Comparison of ENCODE assay signal across 22 cellular contexts in the genomic region with DNA sequence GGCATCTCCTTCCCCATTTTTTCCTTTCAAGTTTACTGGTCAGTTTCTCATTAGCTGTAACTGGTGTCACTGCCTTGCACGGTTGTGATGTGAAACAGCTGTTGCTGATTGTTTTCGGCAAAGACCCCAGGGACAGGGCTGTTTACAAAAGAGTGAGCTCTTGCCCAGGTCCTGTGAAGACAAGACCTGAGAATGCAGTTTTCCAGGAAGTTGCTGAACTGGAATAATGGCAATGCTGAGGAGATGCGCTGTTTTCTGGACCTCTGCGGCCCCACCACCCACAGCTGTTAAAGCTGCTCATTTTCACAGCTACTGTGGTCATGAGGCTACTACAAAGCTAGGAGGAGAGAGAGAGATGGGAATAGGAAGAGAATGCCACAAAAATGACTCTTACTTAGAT.
DNase-seq lines count a peak whose midpoint lies in the region; ATAC-seq and TF ChIP-seq lines count a peak whose summit lies in the region.
"Had no signal": no experiment of that assay in that cellular context is flagged by ENCODE, and none has a peak within 500 bp of the region (broad histone marks: within the 10 kb centered on the region; RNA-seq: fewer than 3 reads in every experiment).

No MANE protein-coding gene starts in this region.

- no peaks in the 10 kb centered on the region for H4K20me1 ChIP-seq in osteoblast (ENCODE audit: insufficient read depth, low read length)

- 83% methylated on average over 3 of the region's 4 CpGs for WGBS in right lobe of liver (ENCODE audit: insufficient coverage, low coverage, low lambda C conversion rate, missing lambda C conversion rate)

- H2AFZ ChIP-seq in osteoblast (ENCODE audit: low read length) = peak overlapping the region; percentile 24

- H3K27ac ChIP-seq in osteoblast (ENCODE audit: low read depth, low read length) = no peak overlapping the region
- no peak overlapping the region for H3K27ac ChIP-seq in right lobe of liver
- H3K27ac ChIP-seq: 22Rv1, neutrophil had no signal

- intact Hi-C loops in Right ventricle myocardium inferior (cut with DNase I) = no loop called here
- intact Hi-C loops in cardiac septum (cut with DNase I) = no loop called here
- intact Hi-C loops in left ventricle myocardium superior (cut with micrococcal nuclease) = no loop called here
- intact Hi-C loops in posterior cingulate gyrus (cut with DNase I) = no loop called here
- intact Hi-C loops in right lobe of liver (cut with DNase I) = no loop called here

- H3K4me3 ChIP-seq in osteoblast (ENCODE audit: insufficient read depth, low read length) (no peak overlapping the region), right lobe of liver (no peak overlapping the region)

- H3K79me2 ChIP-seq in osteoblast (ENCODE audit: insufficient read depth, low read length) = no peaks in the 10 kb centered on the region

- H3K27me3 ChIP-seq in osteoblast (ENCODE audit: insufficient read depth, low read length) (no peaks in the 10 kb centered on the region), right lobe of liver (no peaks in the 10 kb centered on the region)
- H3K27me3 ChIP-seq: neutrophil had no signal

- H3K4me1 ChIP-seq in osteoblast (ENCODE audit: insufficient read depth, low read length) = no peaks in the 10 kb centered on the region
- H3K4me1 ChIP-seq in right lobe of liver = no peaks in the 10 kb centered on the region

- H3K36me3 ChIP-seq in osteoblast (ENCODE audit: insufficient read depth, low read length) (no peaks in the 10 kb centered on the region), right lobe of liver (no peaks in the 10 kb centered on the region)
- H3K36me3 ChIP-seq: neutrophil had no signal

- DNase-seq in Right ventricle myocardium inferior (ENCODE audit: missing footprints) = no peak
- DNase-seq in cardiac septum (ENCODE audit: low spot score) = no peak
- DNase-seq in left ventricle myocardium superior = no peak
- DNase-seq in osteoblast (ENCODE audit: insufficient read length, low spot score, missing footprints) = no peak
- no peak for DNase-seq in NCI-H146 (lab: John Stamatoyannopoulos, UW)
- DNase-seq in posterior cingulate gyrus = no peak
- DNase-seq in DMS79 (lab: John Stamatoyannopoulos, UW) = no peak
- DNase-seq in right lobe of liver = no peak
- DNase-seq: activated CD4-positive, alpha-beta T cell treated with anti-CD3 and anti-CD28 coated beads, Interleukin-2, amount 50 U/mL, for 1 hour; AML-193; CD4-positive, alpha-beta memory T cell; foreskin melanocyte; NCI-H1105 treated with DMSO at 0.1 percent for 48 hours; NCI-H2081 treated with DMSO at 0.1 percent for 48 hours; NCI-H345; NCI-H774; stimulated activated CD4-positive, alpha-beta T cell treated with anti-CD3 and anti-CD28 coated beads, Interleukin-4, amount 100 ng/mL, for 4 hours; stimulated activated naive CD4-positive, alpha-beta T cell treated with Interleukin-2 at 50 U/mL for 16 hours had no signal

- TF ChIP-seq POLR2A in right lobe of liver (IDR thresholded peaks at IDR 0.05) = no peak

- no peak for TF ChIP-seq CTCF in osteoblast (IDR thresholded peaks at IDR 0.05; ENCODE audit: extremely low read depth, low read depth, low read length)
- no peak for TF ChIP-seq CTCF in right lobe of liver (IDR thresholded peaks at IDR 0.05)

- H3K9me3 ChIP-seq in osteoblast (ENCODE audit: low read depth, low read length) (no peaks in the 10 kb centered on the region), right lobe of liver (no peaks in the 10 kb centered on the region)
- H3K9me3 ChIP-seq: neutrophil had no signal

- ATAC-seq in Right ventricle myocardium inferior = peak; percentile 39
- ATAC-seq in left ventricle myocardium superior = peak; percentile 61
- ATAC-seq in right lobe of liver = no peak
- ATAC-seq: activated naive CD4-positive, alpha-beta T cell treated with anti-CD3 and anti-CD28 coated beads, Interleukin-2, amount 50 U/mL, for 72 hours; activated T-helper 17 cell treated with anti-CD3 and anti-CD28 coated beads, Interleukin-2, amount 50 U/mL, for 72 hours had no signal

- no peak overlapping the region for H3K4me2 ChIP-seq in osteoblast (ENCODE audit: insufficient read depth, low read length)

Comparison
In these comparisons a context has a peak if more than half of its experiments do, and no peak if none do; other contexts are left out.
1. ATAC-seq: peak in Right ventricle myocardium inferior (single experiment) and left ventricle myocardium superior (single experiment); none in right lobe of liver (0 of 4).